8 cellular contexts compared by ENCODE assay signal in the genomic region with DNA sequence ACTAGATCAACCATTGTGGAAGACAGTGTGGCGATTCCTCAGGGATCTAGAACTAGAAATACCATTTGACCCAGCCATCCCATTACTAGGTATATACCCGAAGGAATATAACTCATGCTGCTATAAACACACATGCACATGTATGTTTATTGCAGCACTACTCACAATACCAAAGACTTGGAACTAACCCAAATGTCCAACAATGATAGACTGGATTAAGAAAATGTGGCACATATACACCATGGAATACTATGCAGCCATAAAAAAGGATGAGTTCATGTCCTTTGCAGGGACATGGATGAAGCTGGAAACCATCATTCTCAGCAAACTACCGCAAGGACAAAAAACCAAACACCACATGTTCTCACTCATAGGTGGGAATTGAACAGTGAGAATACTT. TPM values are rescaled to one million over a fixed set of nuclear protein-coding genes. Genes with fewer than 3 reads are reported as not detected.
"Had no signal": no experiment of that assay in that cellular context is flagged by ENCODE, and none has a peak within 500 bp of the region (broad histone marks: within the 10 kb centered on the region; RNA-seq: fewer than 3 reads in every experiment).

No MANE protein-coding gene starts in this region.

RNA-seq across cellular contexts. Expression of a gene that starts 42.9 kb away (rescaled TPM):
- total RNA-seq: PC-9, Peyer's patch, Right ventricle myocardium inferior, Right ventricle myocardium superior, RPMI7951, SJCRH30, T-cell had no signal
- polyA plus RNA-seq: SK-N-SH had no signal
